In the genomic region with DNA sequence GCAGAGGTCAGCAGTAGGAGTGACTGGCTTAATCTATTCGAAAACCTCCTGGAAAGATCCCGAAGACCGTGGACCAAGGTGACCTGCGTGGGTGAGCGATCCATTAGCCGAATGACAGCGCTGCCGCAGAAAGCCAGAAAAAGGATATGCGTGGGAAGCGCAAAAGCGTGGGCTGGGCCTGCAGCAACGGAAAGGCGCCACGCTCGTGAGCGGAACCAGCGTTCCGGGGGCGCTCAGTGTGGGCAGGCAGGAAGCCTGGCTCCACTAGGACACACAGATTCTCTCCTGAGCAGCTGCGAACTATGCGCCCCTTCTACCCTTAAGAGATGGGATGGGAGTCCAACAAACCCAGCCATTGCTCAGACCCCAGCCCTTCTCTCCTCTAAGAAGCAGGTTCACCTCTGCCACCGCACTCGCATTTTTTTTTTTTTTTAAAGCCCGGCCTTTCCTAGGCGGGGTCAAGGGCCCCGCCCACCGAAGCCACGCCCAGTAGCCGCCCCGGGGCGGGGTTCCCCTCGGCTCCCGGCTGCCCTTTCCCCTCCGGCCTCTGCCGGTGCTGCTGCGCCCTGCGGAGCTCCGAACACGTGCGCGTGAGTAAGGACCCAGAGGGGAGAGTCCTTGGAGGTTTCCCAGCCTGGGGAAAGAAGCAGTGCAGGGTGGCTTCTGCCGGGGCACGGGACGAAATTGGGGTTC, we compare ENCODE assay signal across 1 cellular context.
TF ChIP-seq lines count a peak whose summit lies in the region.

No MANE protein-coding gene starts in this region.

TF ChIP-seq in HepG2, 621 proteins besides CTCF, POLR2A, EP300 and RAD21 (continued from another document and continues in another):
- TF ChIP-seq, protein P1, sequence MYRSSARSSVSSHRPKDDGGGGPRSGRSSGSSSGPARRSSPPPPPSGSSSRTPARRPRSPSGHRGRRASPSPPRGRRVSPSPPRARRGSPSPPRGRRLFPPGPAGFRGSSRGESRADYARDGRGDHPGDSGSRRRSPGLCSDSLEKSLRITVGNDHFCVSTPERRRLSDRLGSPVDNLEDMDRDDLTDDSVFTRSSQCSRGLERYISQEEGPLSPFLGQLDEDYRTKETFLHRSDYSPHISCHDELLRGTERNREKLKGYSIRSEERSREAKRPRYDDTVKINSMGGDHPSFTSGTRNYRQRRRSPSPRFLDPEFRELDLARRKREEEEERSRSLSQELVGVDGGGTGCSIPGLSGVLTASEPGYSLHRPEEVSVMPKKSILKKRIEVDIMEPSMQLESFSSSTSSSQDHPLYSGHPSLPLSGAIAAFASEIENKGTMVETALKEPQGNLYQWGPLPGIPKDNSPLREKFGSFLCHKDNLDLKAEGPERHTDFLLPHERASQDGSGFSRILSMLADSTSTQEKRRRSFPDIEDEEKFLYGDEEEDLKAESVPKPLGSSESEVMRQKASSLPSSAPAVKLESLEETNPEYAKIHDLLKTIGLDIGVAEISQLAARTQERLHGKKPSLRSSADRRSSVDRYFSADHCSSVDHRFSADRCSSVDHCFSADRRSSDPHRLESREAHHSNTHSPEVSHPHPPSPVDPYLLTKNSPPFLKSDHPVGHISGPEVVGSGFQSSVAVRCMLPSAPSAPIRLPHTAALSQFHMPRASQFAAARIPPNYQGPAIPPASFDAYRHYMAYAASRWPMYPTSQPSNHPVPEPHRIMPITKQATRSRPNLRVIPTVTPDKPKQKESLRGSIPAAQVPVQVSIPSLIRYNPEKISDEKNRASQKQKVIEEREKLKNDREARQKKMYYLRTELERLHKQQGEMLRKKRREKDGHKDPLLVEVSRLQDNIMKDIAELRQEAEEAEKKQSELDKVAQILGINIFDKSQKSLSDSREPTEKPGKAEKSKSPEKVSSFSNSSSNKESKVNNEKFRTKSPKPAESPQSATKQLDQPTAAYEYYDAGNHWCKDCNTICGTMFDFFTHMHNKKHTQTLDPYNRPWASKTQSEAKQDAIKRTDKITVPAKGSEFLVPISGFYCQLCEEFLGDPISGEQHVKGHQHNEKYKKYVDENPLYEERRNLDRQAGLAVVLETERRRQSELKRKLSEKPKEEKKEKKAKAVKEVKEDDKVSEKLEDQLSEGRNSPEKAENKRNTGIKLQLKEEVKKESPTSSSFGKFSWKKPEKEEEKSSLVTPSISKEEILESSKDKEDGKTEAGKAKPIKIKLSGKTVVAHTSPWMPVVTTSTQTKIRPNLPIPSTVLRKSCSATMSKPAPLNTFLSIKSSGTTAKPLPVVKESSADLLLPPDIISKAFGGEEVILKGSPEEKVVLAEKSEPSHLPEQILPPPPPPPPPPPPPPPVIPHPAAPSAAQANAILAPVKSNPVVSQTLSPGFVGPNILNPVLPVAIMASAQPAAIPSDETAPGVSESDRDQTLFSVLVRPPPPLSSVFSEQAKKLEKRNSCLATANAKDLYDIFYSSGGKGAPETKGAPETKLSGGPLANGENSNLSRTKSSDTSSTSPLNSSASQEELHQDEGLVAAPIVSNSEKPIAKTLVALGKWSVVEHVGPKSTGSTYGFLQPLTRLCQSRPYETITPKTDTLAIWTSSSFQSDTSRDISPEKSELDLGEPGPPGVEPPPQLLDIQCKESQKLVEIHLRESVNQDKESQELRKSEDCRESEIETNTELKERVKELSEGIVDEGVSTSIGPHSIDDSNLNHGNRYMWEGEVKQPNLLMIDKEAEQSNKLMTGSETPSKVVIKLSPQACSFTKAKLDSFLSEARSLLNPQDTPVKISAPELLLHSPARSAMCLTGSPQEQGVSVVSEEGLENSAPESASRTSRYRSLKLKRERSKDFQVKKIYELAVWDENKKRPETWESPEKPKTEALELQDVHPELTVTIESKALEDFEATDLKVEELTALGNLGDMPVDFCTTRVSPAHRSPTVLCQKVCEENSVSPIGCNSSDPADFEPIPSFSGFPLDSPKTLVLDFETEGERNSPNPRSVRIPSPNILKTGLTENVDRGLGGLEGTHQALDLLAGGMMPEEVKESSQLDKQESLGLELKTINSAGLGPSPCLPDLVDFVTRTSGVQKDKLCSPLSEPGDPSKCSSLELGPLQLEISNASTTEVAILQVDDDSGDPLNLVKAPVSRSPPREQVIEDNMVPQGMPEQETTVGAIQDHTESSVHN (CRISPR knock-in tag; IDR thresholded peaks at IDR 0.05) = no peak
- TF ChIP-seq MIER3 (CRISPR knock-in tag; IDR thresholded peaks at IDR 0.05; ENCODE audit: borderline replicate concordance) (no peak), RBM22 (optimal IDR thresholded peaks at IDR 0.05; ENCODE audit: low read length) (no peak), ZNF629 (CRISPR knock-in tag; conservative IDR thresholded peaks at IDR 0.05) (0 out of 2 replicates have a peak, but pooled peaks have one; percentile 15), REL (CRISPR knock-in tag; conservative IDR thresholded peaks at IDR 0.05) (no peak; the same call in 1 of the 2 replicates), ZNF431 (CRISPR knock-in tag; IDR thresholded peaks at IDR 0.05; ENCODE audit: borderline replicate concordance, low read depth) (peak; percentile 77; the same call in 1 of the 2 replicates), MED8 (CRISPR knock-in tag; IDR thresholded peaks at IDR 0.05; ENCODE audit: insufficient replicate concordance) (peak; percentile 28), SALL2 (CRISPR knock-in tag; IDR thresholded peaks at IDR 0.05) (no peak; the same call in 1 of the 2 replicates), PCBP2 (optimal IDR thresholded peaks at IDR 0.05; ENCODE audit: low read depth, low read length, poor library complexity, severe bottlenecking) (no peak), POLR2AphosphoS2 (IDR thresholded peaks at IDR 0.05; ENCODE audit: low read depth, low read length) (no peak), KLF9 (CRISPR knock-in tag; IDR thresholded peaks at IDR 0.05; ENCODE audit: low read depth) (no peak; the same call in 1 of the 2 replicates), ZFP36 (IDR thresholded peaks at IDR 0.05; ENCODE audit: borderline replicate concordance, low read depth, low read length, partially characterized antibody) (no peak), HES4 (CRISPR knock-in tag; IDR thresholded peaks at IDR 0.05; ENCODE audit: borderline replicate concordance) (no peak), CENPT (CRISPR knock-in tag; IDR thresholded peaks at IDR 0.05; ENCODE audit: low read depth) (no peak), NFKB2 (CRISPR knock-in tag; IDR thresholded peaks at IDR 0.05; ENCODE audit: borderline replicate concordance) (no peak), POLR2G (IDR thresholded peaks at IDR 0.05; ENCODE audit: low read depth, low read length) (peak; percentile 98), ELF3 (CRISPR knock-in tag; IDR thresholded peaks at IDR 0.05) (0 out of 2 replicates have a peak, but pooled peaks have one; percentile 30), ZNF558 (CRISPR knock-in tag; IDR thresholded peaks at IDR 0.05; ENCODE audit: borderline replicate concordance) (no peak; the same call in 1 of the 2 replicates), NFIB (CRISPR knock-in tag; IDR thresholded peaks at IDR 0.05; ENCODE audit: borderline replicate concordance) (no peak), MLLT10 (CRISPR knock-in tag; IDR thresholded peaks at IDR 0.05) (no peak), TOPORS (CRISPR knock-in tag; IDR thresholded peaks at IDR 0.05) (peak; percentile 60; the same call in 1 of the 2 replicates), ARNT2 (CRISPR knock-in tag; IDR thresholded peaks at IDR 0.05; ENCODE audit: low read depth) (peak; percentile 23; the same call in 1 of the 2 replicates), ZNF260 (CRISPR knock-in tag; IDR thresholded peaks at IDR 0.05; ENCODE audit: borderline replicate concordance, low read depth) (no peak), FOXK1 (CRISPR knock-in tag; IDR thresholded peaks at IDR 0.05; ENCODE audit: borderline replicate concordance, low read depth) (peak; percentile 73; the same call in 1 of the 2 replicates), KDM1A (CRISPR knock-in tag; IDR thresholded peaks at IDR 0.05) (no peak)
- TF ChIP-seq, protein P2, sequence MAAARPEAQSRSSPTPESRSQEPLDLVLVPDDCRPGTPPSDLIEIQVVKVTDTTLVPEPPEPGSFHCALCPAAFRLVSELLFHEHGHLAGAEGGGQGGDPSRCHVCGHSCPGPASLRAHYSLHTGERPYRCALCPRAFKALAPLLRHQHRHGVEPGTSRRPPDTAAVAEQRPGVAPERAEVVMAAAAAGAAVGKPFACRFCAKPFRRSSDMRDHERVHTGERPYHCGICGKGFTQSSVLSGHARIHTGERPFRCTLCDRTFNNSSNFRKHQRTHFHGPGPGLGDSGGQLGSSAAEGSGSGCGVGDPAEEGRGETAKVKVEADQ (CRISPR knock-in tag; IDR thresholded peaks at IDR 0.05; ENCODE audit: borderline replicate concordance) = no peak
- TF ChIP-seq, protein P3, sequence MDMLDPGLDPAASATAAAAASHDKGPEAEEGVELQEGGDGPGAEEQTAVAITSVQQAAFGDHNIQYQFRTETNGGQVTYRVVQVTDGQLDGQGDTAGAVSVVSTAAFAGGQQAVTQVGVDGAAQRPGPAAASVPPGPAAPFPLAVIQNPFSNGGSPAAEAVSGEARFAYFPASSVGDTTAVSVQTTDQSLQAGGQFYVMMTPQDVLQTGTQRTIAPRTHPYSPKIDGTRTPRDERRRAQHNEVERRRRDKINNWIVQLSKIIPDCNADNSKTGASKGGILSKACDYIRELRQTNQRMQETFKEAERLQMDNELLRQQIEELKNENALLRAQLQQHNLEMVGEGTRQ (IDR thresholded peaks at IDR 0.05; ENCODE audit: low read depth, low read length) = no peak
- TF ChIP-seq, protein P3 (CRISPR knock-in tag; IDR thresholded peaks at IDR 0.05; ENCODE audit: borderline replicate concordance) = peak; percentile 66; the same call in 1 of the 2 replicates
- TF ChIP-seq, protein P4, sequence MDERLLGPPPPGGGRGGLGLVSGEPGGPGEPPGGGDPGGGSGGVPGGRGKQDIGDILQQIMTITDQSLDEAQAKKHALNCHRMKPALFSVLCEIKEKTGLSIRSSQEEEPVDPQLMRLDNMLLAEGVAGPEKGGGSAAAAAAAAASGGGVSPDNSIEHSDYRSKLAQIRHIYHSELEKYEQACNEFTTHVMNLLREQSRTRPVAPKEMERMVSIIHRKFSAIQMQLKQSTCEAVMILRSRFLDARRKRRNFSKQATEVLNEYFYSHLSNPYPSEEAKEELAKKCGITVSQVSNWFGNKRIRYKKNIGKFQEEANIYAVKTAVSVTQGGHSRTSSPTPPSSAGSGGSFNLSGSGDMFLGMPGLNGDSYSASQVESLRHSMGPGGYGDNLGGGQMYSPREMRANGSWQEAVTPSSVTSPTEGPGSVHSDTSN (CRISPR knock-in tag; IDR thresholded peaks at IDR 0.05) = no peak
- TF ChIP-seq, protein P5, sequence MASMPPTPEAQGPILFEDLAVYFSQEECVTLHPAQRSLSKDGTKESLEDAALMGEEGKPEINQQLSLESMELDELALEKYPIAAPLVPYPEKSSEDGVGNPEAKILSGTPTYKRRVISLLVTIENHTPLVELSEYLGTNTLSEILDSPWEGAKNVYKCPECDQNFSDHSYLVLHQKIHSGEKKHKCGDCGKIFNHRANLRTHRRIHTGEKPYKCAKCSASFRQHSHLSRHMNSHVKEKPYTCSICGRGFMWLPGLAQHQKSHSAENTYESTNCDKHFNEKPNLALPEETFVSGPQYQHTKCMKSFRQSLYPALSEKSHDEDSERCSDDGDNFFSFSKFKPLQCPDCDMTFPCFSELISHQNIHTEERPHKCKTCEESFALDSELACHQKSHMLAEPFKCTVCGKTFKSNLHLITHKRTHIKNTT (CRISPR knock-in tag; IDR thresholded peaks at IDR 0.05) = no peak
- TF ChIP-seq, protein P6, sequence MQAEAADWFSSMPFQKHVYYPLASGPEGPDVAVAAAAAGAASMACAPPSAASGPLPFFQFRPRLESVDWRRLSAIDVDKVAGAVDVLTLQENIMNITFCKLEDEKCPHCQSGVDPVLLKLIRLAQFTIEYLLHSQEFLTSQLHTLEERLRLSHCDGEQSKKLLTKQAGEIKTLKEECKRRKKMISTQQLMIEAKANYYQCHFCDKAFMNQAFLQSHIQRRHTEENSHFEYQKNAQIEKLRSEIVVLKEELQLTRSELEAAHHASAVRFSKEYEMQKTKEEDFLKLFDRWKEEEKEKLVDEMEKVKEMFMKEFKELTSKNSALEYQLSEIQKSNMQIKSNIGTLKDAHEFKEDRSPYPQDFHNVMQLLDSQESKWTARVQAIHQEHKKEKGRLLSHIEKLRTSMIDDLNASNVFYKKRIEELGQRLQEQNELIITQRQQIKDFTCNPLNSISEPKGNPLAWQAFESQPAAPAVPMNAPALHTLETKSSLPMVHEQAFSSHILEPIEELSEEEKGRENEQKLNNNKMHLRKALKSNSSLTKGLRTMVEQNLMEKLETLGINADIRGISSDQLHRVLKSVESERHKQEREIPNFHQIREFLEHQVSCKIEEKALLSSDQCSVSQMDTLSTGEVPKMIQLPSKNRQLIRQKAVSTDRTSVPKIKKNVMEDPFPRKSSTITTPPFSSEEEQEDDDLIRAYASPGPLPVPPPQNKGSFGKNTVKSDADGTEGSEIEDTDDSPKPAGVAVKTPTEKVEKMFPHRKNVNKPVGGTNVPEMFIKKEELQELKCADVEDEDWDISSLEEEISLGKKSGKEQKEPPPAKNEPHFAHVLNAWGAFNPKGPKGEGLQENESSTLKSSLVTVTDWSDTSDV (CRISPR knock-in tag; IDR thresholded peaks at IDR 0.05) = no peak
- TF ChIP-seq, protein P7, sequence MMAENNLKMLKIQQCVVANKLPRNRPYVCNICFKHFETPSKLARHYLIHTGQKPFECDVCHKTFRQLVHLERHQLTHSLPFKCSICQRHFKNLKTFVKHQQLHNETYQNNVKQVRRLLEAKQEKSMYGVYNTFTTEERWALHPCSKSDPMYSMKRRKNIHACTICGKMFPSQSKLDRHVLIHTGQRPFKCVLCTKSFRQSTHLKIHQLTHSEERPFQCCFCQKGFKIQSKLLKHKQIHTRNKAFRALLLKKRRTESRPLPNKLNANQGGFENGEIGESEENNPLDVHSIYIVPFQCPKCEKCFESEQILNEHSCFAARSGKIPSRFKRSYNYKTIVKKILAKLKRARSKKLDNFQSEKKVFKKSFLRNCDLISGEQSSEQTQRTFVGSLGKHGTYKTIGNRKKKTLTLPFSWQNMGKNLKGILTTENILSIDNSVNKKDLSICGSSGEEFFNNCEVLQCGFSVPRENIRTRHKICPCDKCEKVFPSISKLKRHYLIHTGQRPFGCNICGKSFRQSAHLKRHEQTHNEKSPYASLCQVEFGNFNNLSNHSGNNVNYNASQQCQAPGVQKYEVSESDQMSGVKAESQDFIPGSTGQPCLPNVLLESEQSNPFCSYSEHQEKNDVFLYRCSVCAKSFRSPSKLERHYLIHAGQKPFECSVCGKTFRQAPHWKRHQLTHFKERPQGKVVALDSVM (CRISPR knock-in tag; IDR thresholded peaks at IDR 0.05) = no peak; the same call in none of the 2 replicates
- TF ChIP-seq, protein P8, sequence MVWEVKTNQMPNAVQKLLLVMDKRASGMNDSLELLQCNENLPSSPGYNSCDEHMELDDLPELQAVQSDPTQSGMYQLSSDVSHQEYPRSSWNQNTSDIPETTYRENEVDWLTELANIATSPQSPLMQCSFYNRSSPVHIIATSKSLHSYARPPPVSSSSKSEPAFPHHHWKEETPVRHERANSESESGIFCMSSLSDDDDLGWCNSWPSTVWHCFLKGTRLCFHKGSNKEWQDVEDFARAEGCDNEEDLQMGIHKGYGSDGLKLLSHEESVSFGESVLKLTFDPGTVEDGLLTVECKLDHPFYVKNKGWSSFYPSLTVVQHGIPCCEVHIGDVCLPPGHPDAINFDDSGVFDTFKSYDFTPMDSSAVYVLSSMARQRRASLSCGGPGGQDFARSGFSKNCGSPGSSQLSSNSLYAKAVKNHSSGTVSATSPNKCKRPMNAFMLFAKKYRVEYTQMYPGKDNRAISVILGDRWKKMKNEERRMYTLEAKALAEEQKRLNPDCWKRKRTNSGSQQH (CRISPR knock-in tag; IDR thresholded peaks at IDR 0.05; ENCODE audit: low read depth) = peak; percentile 45
